22 cellular contexts compared by ENCODE assay signal in genomic region chr1:228882785-228883450, GRCh38.
"Had no signal": no experiment of that assay in that cellular context is flagged by ENCODE, and none has a peak within 500 bp of the region (broad histone marks: within the 10 kb centered on the region; RNA-seq: fewer than 3 reads in every experiment).

No MANE protein-coding gene starts in this region.

- H3K4me3 Mint-ChIP-seq: activated CD4-positive, alpha-beta memory T cell treated with anti-CD3 and anti-CD28 coated beads, Interleukin-2, amount 10 ng/mL, durations not matched to agents 7 days and 5 days; activated naive CD4-positive, alpha-beta T cell treated with anti-CD3 and anti-CD28 coated beads, Interleukin-2, amount 50 U/mL, for 24 hours; activated T-helper 1 cell treated with anti-CD3 and anti-CD28 coated beads, Interleukin-12 subunit alpha, Interleukin-12 subunit beta, Interleukin-2, Interleukin-4 antibody, amounts not matched to agents 30 ng/mL and 10 ng/mL and 1 ng/mL, durations not matched to agents 14 hours and 24 hours and 36 hours; dendritic cell treated with granulocyte-macrophage colony-stimulating factor and Interleukin-4, amounts not matched to agents 40 ng/mL and 50 ng/mL, for 4 days; naive thymus-derived CD4-positive, alpha-beta T cell; stimulated activated naive CD8-positive, alpha-beta T cell treated with anti-CD3 and anti-CD28 coated beads, Interleukin-15, amount 100 ng/mL, for 72 hours; T-helper 1 cell treated with Interleukin-12 subunit alpha and Interleukin-12 subunit beta and Interleukin-4 antibody, amounts not matched to agents 30 μg/mL and 1 μg/mL, for 36 hours had no signal

- H3K4me3 ChIP-seq: lower lobe of right lung, pancreas, suprapubic skin, tibial nerve had no signal

- H3K9me3 ChIP-seq: pancreas, suprapubic skin, tibial nerve had no signal

- FAIRE-seq: pancreas had no signal

- H3K36me3 ChIP-seq: brain microvascular endothelial cell, lower lobe of right lung, pancreas, suprapubic skin, tibial nerve had no signal

- H3K4me1 Mint-ChIP-seq: activated naive CD4-positive, alpha-beta T cell treated with anti-CD3 and anti-CD28 coated beads, Interleukin-2, amount 50 U/mL, for 24 hours; stimulated activated naive CD8-positive, alpha-beta T cell treated with anti-CD3 and anti-CD28 coated beads, Interleukin-15, amount 100 ng/mL, for 72 hours had no signal

- H3K27ac Mint-ChIP-seq: activated CD4-positive, alpha-beta memory T cell treated with anti-CD3 and anti-CD28 coated beads, Interleukin-2, amount 10 ng/mL, durations not matched to agents 7 days and 5 days; activated naive CD4-positive, alpha-beta T cell treated with anti-CD3 and anti-CD28 coated beads, Interleukin-2, amount 50 U/mL, for 24 hours; activated T-helper 1 cell treated with anti-CD3 and anti-CD28 coated beads, Interleukin-12 subunit alpha, Interleukin-12 subunit beta, Interleukin-2, Interleukin-4 antibody, amounts not matched to agents 30 ng/mL and 10 ng/mL and 1 ng/mL, durations not matched to agents 14 hours and 24 hours and 36 hours; dendritic cell treated with granulocyte-macrophage colony-stimulating factor and Interleukin-4, amounts not matched to agents 40 ng/mL and 50 ng/mL, for 4 days; stimulated activated naive CD8-positive, alpha-beta T cell treated with anti-CD3 and anti-CD28 coated beads, Interleukin-15, amount 100 ng/mL, for 72 hours; T-helper 1 cell treated with Interleukin-12 subunit alpha and Interleukin-12 subunit beta and Interleukin-4 antibody, amounts not matched to agents 30 μg/mL and 1 μg/mL, for 36 hours had no signal

- H3K27me3 Mint-ChIP-seq: activated naive CD4-positive, alpha-beta T cell treated with anti-CD3 and anti-CD28 coated beads, Interleukin-2, amount 50 U/mL, for 24 hours; dendritic cell treated with granulocyte-macrophage colony-stimulating factor and Interleukin-4, amounts not matched to agents 40 ng/mL and 50 ng/mL, for 4 days; stimulated activated naive CD8-positive, alpha-beta T cell treated with anti-CD3 and anti-CD28 coated beads, Interleukin-15, amount 100 ng/mL, for 72 hours had no signal

- ATAC-seq: foreskin keratinocyte; left lobe of liver; lower lobe of right lung; naive thymus-derived CD4-positive, alpha-beta T cell; pancreas; right cardiac atrium; stimulated activated naive CD8-positive, alpha-beta T cell treated with anti-CD3 and anti-CD28 coated beads, Interleukin-15, amount 100 ng/mL, for 72 hours had no signal

- DNase-seq: activated CD4-positive, alpha-beta memory T cell treated with anti-CD3 and anti-CD28 coated beads, Interleukin-2, amount 10 ng/mL, durations not matched to agents 7 days and 5 days; activated CD4-positive, alpha-beta T cell treated with anti-CD3 and anti-CD28 coated beads for 48 hours; activated gamma-delta T cell treated with Interleukin-2 at 50 U/mL for 16 hours; aorta; brain microvascular endothelial cell; caudate nucleus; effector CD4-positive, alpha-beta T cell; foreskin keratinocyte; lower lobe of right lung; naive thymus-derived CD4-positive, alpha-beta T cell; pancreas; right cardiac atrium; stimulated activated CD4-positive, alpha-beta T cell treated with anti-CD3 and anti-CD28 coated beads, Interleukin-12 subunit alpha, Interleukin-12 subunit beta, amount 100 ng/mL, for 4 hours; stimulated activated naive CD8-positive, alpha-beta T cell treated with anti-CD3 and anti-CD28 coated beads, Interleukin-15, amount 100 ng/mL, for 72 hours; T1000 had no signal

- H3K36me3 Mint-ChIP-seq: activated naive CD4-positive, alpha-beta T cell treated with anti-CD3 and anti-CD28 coated beads, Interleukin-2, amount 50 U/mL, for 24 hours had no signal

- H3K9me3 Mint-ChIP-seq: activated naive CD4-positive, alpha-beta T cell treated with anti-CD3 and anti-CD28 coated beads, Interleukin-2, amount 50 U/mL, for 24 hours had no signal

- H3K27ac ChIP-seq: brain microvascular endothelial cell, foreskin keratinocyte, lower lobe of right lung, pancreas, suprapubic skin, tibial nerve had no signal

- H3K27me3 ChIP-seq: pancreas, suprapubic skin, tibial nerve had no signal

- H3K4me1 ChIP-seq: foreskin keratinocyte, lower lobe of right lung, pancreas, suprapubic skin, tibial nerve had no signal
